35 cellular contexts compared by ENCODE assay signal in the genomic region with DNA sequence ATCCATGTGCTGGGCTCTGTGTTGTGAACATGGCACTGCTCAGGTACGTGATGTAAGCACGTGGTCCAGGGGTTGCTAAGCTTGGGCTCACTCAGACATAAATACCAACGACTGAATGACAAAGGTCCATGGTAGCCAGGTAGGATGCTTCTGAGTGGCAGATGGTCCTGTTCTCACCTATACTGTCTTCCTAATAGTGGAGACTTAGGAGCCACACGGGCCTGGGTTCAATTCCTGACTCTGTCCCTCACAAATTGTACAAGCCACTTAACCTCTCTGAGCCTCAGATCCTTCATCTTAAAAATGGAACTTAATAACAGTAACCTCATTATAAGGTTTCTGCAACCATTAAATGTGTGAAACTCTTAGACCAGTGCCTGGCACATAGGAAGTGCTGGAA. TPM values are rescaled to one million over a fixed set of nuclear protein-coding genes. Genes with fewer than 3 reads are reported as not detected.
"Had no signal": no experiment of that assay in that cellular context is flagged by ENCODE, and none has a peak within 500 bp of the region (broad histone marks: within the 10 kb centered on the region; RNA-seq: fewer than 3 reads in every experiment).

No MANE protein-coding gene starts in this region.

- H3K4me3 ChIP-seq: ovary, prostate gland, right atrium auricular region, skin epidermis, smooth muscle cell, spleen, suprapubic skin, testis, tibial artery, transverse colon, upper lobe of right lung, uterus had no signal

- H3K4me2 ChIP-seq: smooth muscle cell had no signal

- DNase-seq: naive B cell; naive thymus-derived CD8-positive, alpha-beta T cell; nephron progenitor cell; nucleus accumbens; ovary; retina; spleen; stimulated activated CD4-positive, alpha-beta T cell treated with anti-CD3 and anti-CD28 coated beads, Interleukin-12 subunit alpha, Interleukin-12 subunit beta, amount 100 ng/mL, for 4 hours; stimulated activated CD4-positive, alpha-beta T cell treated with anti-CD3 and anti-CD28 coated beads, Interleukin-1b, Interleukin-23, amount 100 ng/mL, for 48 hours; stimulated activated CD4-positive, alpha-beta T cell treated with anti-CD3 and anti-CD28 coated beads, Interleukin-4, amount 100 ng/mL, for 1 hour; stimulated activated CD4-positive, alpha-beta T cell treated with anti-CD3 and anti-CD28 coated beads, Interleukin-4, amount 100 ng/mL, for 4 hours; stimulated activated CD8-positive, alpha-beta memory T cell treated with anti-CD3 and anti-CD28 coated beads, Interleukin-4, amount 100 ng/mL, for 48 hours; stimulated activated naive CD4-positive, alpha-beta T cell; stimulated activated naive CD8-positive, alpha-beta T cell treated with anti-CD3 and anti-CD28 coated beads, Interleukin-15, amount 100 ng/mL, for 72 hours; stimulated activated naive CD8-positive, alpha-beta T cell treated with anti-CD3 and anti-CD28 coated beads, Interleukin-15, Interleukin-2, amounts not matched to agents 100 U/mL and 50 U/mL, for 24 hours; substantia nigra; testis; tibial artery; transverse colon; upper lobe of right lung; uterus had no signal

- H3K27me3 ChIP-seq: ovary, testis, transverse colon had no signal

- H3K4me1 ChIP-seq: prostate gland, right atrium auricular region, spleen, suprapubic skin, testis, tibial artery, transverse colon, upper lobe of right lung, uterus had no signal

- H3K9me3 ChIP-seq: neutrophil, ovary, prostate gland, right atrium auricular region, spleen, suprapubic skin, testis, tibial artery, transverse colon, upper lobe of right lung, uterus had no signal

- ATAC-seq: naive thymus-derived CD8-positive, alpha-beta T cell; natural killer cell treated with Interleukin-12 subunit alpha and Interleukin-12 subunit beta and Interleukin-15 and Interleukin-18, amount 100 ng/mL, for 72 hours; sciatic nerve; stimulated activated memory B cell treated with anti-CD40 and anti-IgM and Interleukin-4, amounts not matched to agents 10 μg/mL and 1 μg/mL and 100 μg/mL, for 72 hours; stimulated activated naive CD8-positive, alpha-beta T cell treated with anti-CD3 and anti-CD28 coated beads, Interleukin-15, amount 100 ng/mL, for 72 hours; upper lobe of right lung had no signal

- H3K27ac ChIP-seq: neutrophil, ovary, prostate gland, right atrium auricular region, skin epidermis, spleen, suprapubic skin, testis, tibial artery, transverse colon, upper lobe of right lung, uterus had no signal

- H3K36me3 ChIP-seq: neutrophil, ovary, prostate gland, right atrium auricular region, spleen, suprapubic skin, tibial artery, transverse colon, upper lobe of right lung, uterus had no signal

RNA-seq across cellular contexts. Expression of a gene that starts 6.8 kb away (rescaled TPM):
- total RNA-seq: naive thymus-derived CD8-positive, alpha-beta T cell; natural killer cell treated with Interleukin-12 subunit alpha and Interleukin-12 subunit beta and Interleukin-15 and Interleukin-18, amount 100 ng/mL, for 72 hours; neural crest cell; omental fat pad; ovary; posterior vena cava; prostate gland; pulmonary artery endothelial cell; right atrium auricular region; sciatic nerve; smooth muscle cell; spleen; suprapubic skin; transverse colon; upper lobe of right lung; urinary bladder; uterus had no signal

RNA-seq across cellular contexts. Expression of a gene that starts 11.8 kb away (rescaled TPM):
- total RNA-seq: naive thymus-derived CD8-positive, alpha-beta T cell; pulmonary artery endothelial cell had no signal

RNA-seq across cellular contexts. Expression of a gene that starts 36.7 kb away (rescaled TPM):
- total RNA-seq: naive thymus-derived CD8-positive, alpha-beta T cell; smooth muscle cell; transverse colon had no signal
